1 cellular context compared by ENCODE assay signal in the genomic region with DNA sequence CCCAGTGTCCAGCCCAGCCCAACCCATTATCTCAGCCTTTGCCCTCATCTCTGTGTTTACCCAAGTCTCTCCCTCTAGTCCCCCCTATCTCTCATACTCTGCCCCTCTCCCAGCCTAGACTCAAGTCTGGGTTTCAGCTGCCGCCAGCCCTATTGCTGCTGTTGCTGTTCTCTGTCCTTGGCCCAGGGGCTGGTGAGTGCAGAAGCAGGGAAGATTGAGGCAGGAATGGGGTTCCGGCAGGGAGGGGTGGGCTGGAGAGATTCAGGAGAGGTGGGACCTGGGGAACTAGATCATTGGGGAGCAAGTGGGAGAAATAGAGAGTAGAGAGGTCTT.
TF ChIP-seq lines count a peak whose summit lies in the region.

No MANE protein-coding gene starts in this region.

TF ChIP-seq in GM23338, 12 proteins besides CTCF, POLR2A, EP300 and RAD21 (continued from another document):
- no peak for TF ChIP-seq EZH2phosphoT487 (IDR thresholded peaks at IDR 0.05; ENCODE audit: unreplicated experiment)
- TF ChIP-seq JUNB (IDR thresholded peaks at IDR 0.05; ENCODE audit: unreplicated experiment) = no peak
- no peak for TF ChIP-seq STAT1 (IDR thresholded peaks at IDR 0.05; ENCODE audit: unreplicated experiment)
- TF ChIP-seq EZH2 (IDR thresholded peaks at IDR 0.05; ENCODE audit: low read depth, unreplicated experiment) = no peak
- TF ChIP-seq CREB1 (CRISPR knock-in tag; IDR thresholded peaks at IDR 0.05; ENCODE audit: low read depth) = no peak
- no peak for TF ChIP-seq POLR2AphosphoS5 (IDR thresholded peaks at IDR 0.05; ENCODE audit: low read depth)
- TF ChIP-seq ZNF462 (CRISPR knock-in tag; IDR thresholded peaks at IDR 0.05) = no peak
- no peak for TF ChIP-seq ETS1 (IDR thresholded peaks at IDR 0.05)
- TF ChIP-seq NANOG (IDR thresholded peaks at IDR 0.05; ENCODE audit: borderline replicate concordance) = no peak
- TF ChIP-seq ZNF114 (CRISPR knock-in tag; IDR thresholded peaks at IDR 0.05) = no peak
- TF ChIP-seq ZNF331 (CRISPR knock-in tag; IDR thresholded peaks at IDR 0.05; ENCODE audit: low read depth) = no peak
